ENCODE assay signal across 8 cellular contexts in the genomic region with DNA sequence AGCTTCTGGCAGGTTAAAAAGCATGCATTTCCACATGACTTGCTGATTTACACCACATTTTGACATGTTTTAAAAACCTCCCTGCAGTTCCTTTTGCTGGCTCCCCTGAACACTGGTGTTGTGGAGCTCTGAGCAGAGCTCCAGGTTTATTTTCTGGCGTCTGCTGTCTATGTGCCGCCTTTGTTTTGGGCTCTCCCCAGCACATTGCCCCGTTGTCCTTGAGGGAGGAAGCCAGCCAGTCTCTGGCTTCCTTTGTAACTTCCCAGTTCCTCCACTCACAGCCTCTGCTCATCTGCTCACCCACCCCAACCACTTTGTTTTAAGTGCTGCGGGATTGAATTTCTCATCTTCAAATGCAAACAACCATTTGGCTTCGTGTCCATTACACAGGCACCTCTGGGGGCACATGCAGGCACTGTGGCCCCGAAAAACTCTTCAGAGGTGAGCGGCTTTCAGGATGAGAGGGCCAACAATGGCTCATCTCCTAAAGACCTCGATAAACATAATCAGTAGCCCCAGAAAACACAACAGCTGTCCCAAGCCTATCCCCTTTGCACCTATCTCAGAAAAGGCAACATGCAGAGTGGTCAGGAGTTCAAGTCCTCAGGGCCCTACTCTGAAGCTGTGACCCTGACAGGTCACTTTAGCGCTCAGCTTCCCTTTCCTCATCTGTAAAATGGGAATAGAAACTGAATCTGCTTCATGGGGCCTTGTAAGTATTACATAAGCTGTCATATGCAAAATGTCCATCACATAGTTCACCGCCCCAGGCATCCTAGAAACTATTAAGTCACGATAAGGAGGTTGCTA. TPM values are rescaled to one million over a fixed set of nuclear protein-coding genes. Genes with fewer than 3 reads are reported as not detected.
A peak's percentile ranks its signal among the peaks of the same experiment; 100 is the strongest.
DNase-seq lines count a peak whose midpoint lies in the region; ATAC-seq and TF ChIP-seq lines count a peak whose summit lies in the region.

No MANE protein-coding gene starts in this region.

- CTCF ChIA-PET in A673 (lab: Charles Lee), result no interaction called here

- no peaks in the 10 kb centered on the region for H3K36me3 ChIP-seq in A673 (ENCODE audit: insufficient read depth, low read length, poor library complexity, severe bottlenecking)
- no peaks in the 10 kb centered on the region for H3K36me3 ChIP-seq in adipocyte (ENCODE audit: control insufficient read depth, insufficient read depth, low read length, severe bottlenecking)

- POLR2A ChIA-PET in A673 (lab: Charles Lee; ENCODE audit: low non-redundant PET), result no interaction called here

- H3K9me3 ChIP-seq in A673 (ENCODE audit: low read depth, low read length, poor library complexity, severe bottlenecking) (no peaks in the 10 kb centered on the region), adipocyte (ENCODE audit: control insufficient read depth, low read length) (no peaks in the 10 kb centered on the region)

- no TSS peak for BruUV-seq in A673 (replicated peaks; lab: Mats Ljungman, UMichigan)

- no peak for TF ChIP-seq CTCF in A673 (conservative IDR thresholded peaks at IDR 0.05; ENCODE audit: low read depth, low read length)
- TF ChIP-seq CTCF in GM13976 (IDR thresholded peaks at IDR 0.05; ENCODE audit: borderline replicate concordance, control extremely low read depth, extremely low read depth, insufficient read depth, missing control alignments), result no peak

- peak overlapping the region; percentile 32 for H3K9ac ChIP-seq in adipocyte (ENCODE audit: low read length)

- in situ Hi-C loops in GM13976 (cut with MboI; ENCODE audit: low sequenced_read_pairs, unreplicated experiment), result no loop called here

- DNase-seq in A673 (ENCODE audit: low spot score) (peak; percentile 13), GM13976 (ENCODE audit: low spot score) (peak; percentile 55), NCI-H2029 (lab: John Stamatoyannopoulos, UW) (peak; percentile 50), adipocyte (ENCODE audit: low read depth) (peak; percentile 52), hepatic stellate cell (ENCODE audit: low spot score) (peak; percentile 21), putamen (ENCODE audit: low spot score) (peak; percentile 44), H4 (ENCODE audit: low spot score) (no peak)

- ATAC-seq in HG02852 (IDR thresholded peaks at IDR 0.05; ENCODE audit: unreplicated experiment), result peak; percentile 37

- no peaks in the 10 kb centered on the region for H3K27me3 ChIP-seq in A673 (replicated peaks; ENCODE audit: insufficient read depth, low read depth, low read length, poor library complexity)
- no peaks in the 10 kb centered on the region for H3K27me3 ChIP-seq in adipocyte (replicated peaks; ENCODE audit: control insufficient read depth, insufficient read depth, low read length)

- H3K27ac ChIP-seq in A673 (ENCODE audit: low read depth, low read length, poor library complexity, severe bottlenecking), result no peak overlapping the region

- peak overlapping the region; percentile 88 for H3K4me3 ChIP-seq in A673 (ENCODE audit: low read depth, low read length, poor library complexity, severe bottlenecking)
- peak overlapping the region; percentile 71 for H3K4me3 ChIP-seq in adipocyte (ENCODE audit: low read length)

- H3K4me1 ChIP-seq in A673 (ENCODE audit: insufficient read depth, low read length, poor library complexity, severe bottlenecking), result peaks cover 18% of the 10 kb centered on the region
- H3K4me1 ChIP-seq in adipocyte (ENCODE audit: control insufficient read depth, insufficient read depth, low read length), result peaks cover 31% of the 10 kb centered on the region

- intact Hi-C loops in A673 (cut with micrococcal nuclease; ENCODE audit: unreplicated experiment), result loop anchor here (5.0 to 10.0 kb wide), 2 partner anchors 138 to 280 kb away; no protein-coding TSS in a partner anchor

RNA-seq across cellular contexts. Expression of gene MEF2A, which starts 1.4 kb away (rescaled TPM):
- 26.4 and 29.5 TPM in 2 replicates for total RNA-seq in A673 (2021)
- total RNA-seq in H4 (2014; rRNA removed; shearing (Covaris generic)), result 16.7 and 21.0 TPM in 2 replicates
